1 cellular context compared by ENCODE assay signal in genomic region chr15:92435145-92435544, GRCh38.
TF ChIP-seq lines count a peak whose summit lies in the region.

No MANE protein-coding gene starts in this region.

TF ChIP-seq in SK-N-SH, 30 proteins besides CTCF, POLR2A, EP300 and RAD21 (continued from another document):
- TF ChIP-seq TAF1 (IDR thresholded peaks at IDR 0.05; ENCODE audit: borderline replicate concordance, low read depth, low read length): no peak
